In the genomic region with DNA sequence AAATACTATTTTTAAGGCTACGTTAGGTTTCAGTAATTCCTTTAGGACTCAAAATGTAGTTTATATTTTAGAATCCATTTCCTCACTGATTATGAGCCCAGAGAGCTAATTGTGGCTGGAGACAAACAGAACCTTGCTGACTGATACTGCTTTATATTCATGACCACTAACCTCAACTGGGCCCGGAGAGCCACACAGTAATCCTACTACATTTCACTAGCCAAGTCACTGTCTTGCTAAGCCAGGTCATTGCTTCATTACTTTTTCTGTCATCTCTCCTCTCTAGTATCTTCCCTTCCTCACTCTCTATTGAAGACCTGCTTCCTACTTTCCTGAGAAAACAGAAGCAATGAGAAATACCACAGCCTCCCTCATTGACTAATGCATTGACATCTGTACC, we compare ENCODE assay signal across 18 cellular contexts. TPM values are rescaled to one million over a fixed set of nuclear protein-coding genes. Genes with fewer than 3 reads are reported as not detected.
A peak's percentile ranks its signal among the peaks of the same experiment; 100 is the strongest.
DNase-seq lines count a peak whose midpoint lies in the region; ATAC-seq, FAIRE-seq and TF ChIP-seq lines count a peak whose summit lies in the region.
"Had no signal": no experiment of that assay in that cellular context is flagged by ENCODE, and none has a peak within 500 bp of the region (broad histone marks: within the 10 kb centered on the region; RNA-seq: fewer than 3 reads in every experiment).

No MANE protein-coding gene starts in this region.

- no peak overlapping the region for H3K27ac ChIP-seq in GM12878 (ENCODE audit: control insufficient read depth, insufficient read depth)
- H3K27ac ChIP-seq: Peyer's patch had no signal

- peaks cover 20% of the 10 kb centered on the region for H3K4me1 ChIP-seq in GM12878 (ENCODE audit: control insufficient read depth, insufficient read depth, low read length)

- SMC1A ChIA-PET in GM12878 (lab: Charles Lee; ENCODE audit: uncharacterized antibody, unreplicated experiment), result interaction anchor here (1.0 to 3.4 kb wide), 11 partner anchors 16 to 149 kb away, joined by 3 to 32 read pairs (median 4); partner anchors contain the start of gene IL23R

- no peaks in the 10 kb centered on the region for H4K20me1 ChIP-seq in GM12878 (ENCODE audit: control insufficient read depth, insufficient read depth)

- 44% methylated on average over 2 of the region's 2 CpGs for WGBS in GM12878 (ENCODE audit: insufficient coverage, insufficient replicate concordance, low lambda C conversion rate, missing lambda C conversion rate)

- no peaks in the 10 kb centered on the region for H3K9me3 ChIP-seq in GM12878 (replicated peaks; ENCODE audit: control insufficient read depth, insufficient read depth, low read length)
- H3K9me3 ChIP-seq: Peyer's patch had no signal

- no peak overlapping the region for H2AFZ ChIP-seq in GM12878 (ENCODE audit: control insufficient read depth, low read depth, low read length)

- ATAC-seq in activated naive CD4-positive, alpha-beta T cell treated with anti-CD3 and anti-CD28 coated beads, Interleukin-2, amount 50 U/mL, for 72 hours, result peak; percentile 34 to 71
- ATAC-seq in GM12878 (no peak), GM18511 (IDR thresholded peaks at IDR 0.05; ENCODE audit: unreplicated experiment) (no peak)
- ATAC-seq: Right ventricle myocardium inferior had no signal

- no peak for TF ChIP-seq RAD21 in GM12878 (IDR thresholded peaks at IDR 0.05; ENCODE audit: insufficient read depth, low read depth, low read length)

- in situ Hi-C loops in GM12878 (cut with MboI), result no loop called here

- intact Hi-C loops in GM12878 (cut with micrococcal nuclease; ENCODE audit: unreplicated experiment), result no loop called here

- TF ChIP-seq CTCF in GM12878 (IDR thresholded peaks at IDR 0.05 in 2 of 3, conservative IDR thresholded peaks at IDR 0.05 in 1 of 3; ENCODE audit: control insufficient read depth in 2 of 3, extremely low read depth in 1 of 3, insufficient read depth in 1 of 3, low read depth in 3 of 3, low read length in 3 of 3) (no peak), GM10248 (IDR thresholded peaks at IDR 0.05; ENCODE audit: control extremely low read depth, extremely low read depth, low read depth, missing control alignments) (no peak)

- H3K27ac Mint-ChIP-seq in activated naive CD4-positive, alpha-beta T cell treated with anti-CD3 and anti-CD28 coated beads, Interleukin-2, amount 50 U/mL, for 72 hours, result no peak overlapping the region
- H3K27ac Mint-ChIP-seq: CD4-positive, alpha-beta memory T cell had no signal

- FAIRE-seq in GM12878 (lab: Jason Lieb, UNC), result no peak
- FAIRE-seq: HTR-8/SVneo had no signal

- RAD21 ChIA-PET in GM12878 (lab: Charles Lee; ENCODE audit: unreplicated experiment), result interaction anchor here (0.9 to 1.8 kb wide), 5 partner anchors 20 to 148 kb away, joined by 3 to 9 read pairs (median 3); no protein-coding TSS in a partner anchor

- DNase-seq in activated naive CD4-positive, alpha-beta T cell treated with anti-CD3 and anti-CD28 coated beads, Interleukin-2, amount 50 U/mL, for 72 hours (ENCODE audit: low spot score in 2 of 2), result no peak
- DNase-seq in activated naive CD4-positive, alpha-beta T cell (lab: John Stamatoyannopoulos, UW), result no peak
- DNase-seq in DMS53 treated with DMSO at 0.1 percent for 48 hours (lab: John Stamatoyannopoulos, UW; ENCODE audit: unreplicated experiment), result peak; percentile 62
- DNase-seq in OCI-M1 (lab: John Stamatoyannopoulos, UW), result peak; percentile 62
- DNase-seq in GM12878 (ENCODE audit: low read depth, low spot score), result no peak
- DNase-seq in GM10248 (ENCODE audit: extremely low spot score), result no peak
- DNase-seq: Calu3; CD4-positive, alpha-beta memory T cell; DMS79; GOT3; NCI-H1417 treated with DMSO at 0.1 percent for 48 hours; NCI-H1930; NCI-H510A; Peyer's patch had no signal

- H3K36me3 ChIP-seq in GM12878 (ENCODE audit: control insufficient read depth in 2 of 2, insufficient read depth in 2 of 2, low read length in 1 of 2), result no peaks in the 10 kb centered on the region
- H3K36me3 ChIP-seq: Peyer's patch had no signal

- no peaks in the 10 kb centered on the region for H3K79me2 ChIP-seq in GM12878 (ENCODE audit: control insufficient read depth, insufficient read depth, low read length)

- no peak overlapping the region for H3K9ac ChIP-seq in GM12878 (ENCODE audit: control insufficient read depth, insufficient read depth, low read length)

- peaks cover 0 to 6% of the 10 kb centered on the region in 2 donors for H3K36me3 Mint-ChIP-seq in activated naive CD4-positive, alpha-beta T cell treated with anti-CD3 and anti-CD28 coated beads, Interleukin-2, amount 50 U/mL, for 72 hours
- H3K36me3 Mint-ChIP-seq: CD4-positive, alpha-beta memory T cell had no signal

- no peak overlapping the region for H3K4me3 ChIP-seq in GM12878
- H3K4me3 ChIP-seq: Peyer's patch had no signal

- no TSS peak for BruUV-seq in GM12878 (replicated peaks; lab: Mats Ljungman, UMichigan)

- no peak overlapping the region for H3K4me2 ChIP-seq in GM12878 (ENCODE audit: control insufficient read depth, insufficient read depth)

- no peak for TF ChIP-seq POLR2A in GM12878 (IDR thresholded peaks at IDR 0.05; ENCODE audit: low read depth, low read length)

- TF ChIP-seq EP300 in GM12878 (IDR thresholded peaks at IDR 0.05; ENCODE audit: borderline replicate concordance in 1 of 2, control insufficient read depth in 1 of 2, low read depth in 2 of 2, low read length in 2 of 2), result no peak

- no peaks in the 10 kb centered on the region for H3K27me3 ChIP-seq in GM12878 (replicated peaks in 1 of 2; ENCODE audit: control insufficient read depth in 2 of 2, insufficient read depth in 2 of 2, low read length in 1 of 2)
- H3K27me3 ChIP-seq: Peyer's patch had no signal

- CTCF ChIA-PET in GM12878 (lab: Yijun Ruan, JAX) (interaction anchor here (0.9 to 3.4 kb wide), 8 partner anchors 19 to 309 kb away, joined by 3 to 45 read pairs (median 6); no protein-coding TSS in a partner anchor), GM10248 (lab: Yijun Ruan, JAX) (interaction anchor here (1.0 to 5.2 kb wide), 5 partner anchors 9 to 310 kb away, joined by 5 to 49 read pairs (median 8); no protein-coding TSS in a partner anchor)

- POLR2A ChIA-PET in GM12878 (lab: Charles Lee), result interaction anchor here (0.8 to 1.5 kb wide), 2 partner anchors 16 to 19 kb away, joined by 3 to 4 read pairs; no protein-coding TSS in a partner anchor
- POLR2A ChIA-PET in GM10248 (lab: Yijun Ruan, JAX), result no interaction called here

- no peaks in the 10 kb centered on the region for H3K9me3 Mint-ChIP-seq in activated naive CD4-positive, alpha-beta T cell treated with anti-CD3 and anti-CD28 coated beads, Interleukin-2, amount 50 U/mL, for 72 hours
- H3K9me3 Mint-ChIP-seq: CD4-positive, alpha-beta memory T cell had no signal

TF ChIP-seq in GM12878, 131 proteins besides CTCF, POLR2A, EP300 and RAD21:
- peak; percentile 29; the same call in 1 of the 2 replicates for TF ChIP-seq RUNX3 (IDR thresholded peaks at IDR 0.05; ENCODE audit: low read length)
- no peak for TF ChIP-seq YBX1 (IDR thresholded peaks at IDR 0.05)
- no peak for TF ChIP-seq SMC3 (IDR thresholded peaks at IDR 0.05; ENCODE audit: borderline replicate concordance, low read length)

RNA-seq across cellular contexts. Expression of gene IL23R, which starts 24.7 kb away (rescaled TPM):
- total RNA-seq in activated naive CD4-positive, alpha-beta T cell treated with anti-CD3 and anti-CD28 coated beads, Interleukin-2, amount 50 U/mL, for 72 hours, result 10 to 100 TPM in 1 of 2 donors, under 1 TPM in 1; 0.87 to 15.6 TPM
- total RNA-seq in GM12878 (2013; cell fraction: nucleolus; rRNA removed), result 10.0 and 12.5 TPM in 2 replicates
- total RNA-seq in GM12878 (2014; rRNA removed) (0.49 and 0.62 TPM in 2 replicates), GM12878 (2014; rRNA removed; fragmentation: Illumina TruSeq; extraction: Trizol) (0.54 and 0.60 TPM in 2 replicates), GM12878 (2021) (0.19 and 0.64 TPM in 2 replicates)
- polyA plus RNA-seq in GM12878 (2011; ENCODE audit: low read depth), result 0.10 TPM
- polyA plus RNA-seq in GM12878 (2011; rRNA removed) (6.4 and 9.2 TPM in 2 replicates), GM12878 (2014; fragmentation: Illumina TruSeq; extraction: Trizol) (0.56 and 0.63 TPM in 2 replicates), GM12878 (2014; fragmentation: Nextera tagmentation; extraction: Ambion mirVana) (under 1 TPM; 0.16 to 0.18 TPM), GM12878 (2014; rRNA removed) (0.20 and 0.27 TPM in 2 replicates), GM12878 (2016; fragmentation: Nextera tagmentation; extraction: Ambion mirVana) (1 to 10 TPM; 1.3 to 1.7 TPM)
- polyA plus RNA-seq in GM12878 (2011; cell fraction: cytosol; rRNA removed), result 2.2 and 3.0 TPM in 2 replicates
- polyA plus RNA-seq in GM12878 (2011; cell fraction: nucleus; rRNA removed), result 3.0 and 3.6 TPM in 2 replicates
- 0.24 and 0.38 TPM in 2 replicates for polyA plus RNA-seq in GM12878 (2012)
- 5.0 and 9.8 TPM in 2 replicates for polyA minus RNA-seq in GM12878 (2011; rRNA and poly(A)+ RNA removed)
- 1.7 and 2.2 TPM in 2 replicates for polyA minus RNA-seq in GM12878 (2011; cell fraction: cytosol; rRNA and poly(A)+ RNA removed)
- polyA minus RNA-seq in GM12878 (2011; cell fraction: nucleus; rRNA and poly(A)+ RNA removed), result 7.1 and 7.4 TPM in 2 replicates
- total RNA-seq: Calu3, Right ventricle myocardium inferior had no signal
- polyA plus RNA-seq: BJ had no signal

RNA-seq across cellular contexts. Expression of gene C1orf141, which starts 56.2 kb away (rescaled TPM):
- under 1 TPM in 1 of 2 donors, not detected in 1; 0.41 TPM for total RNA-seq in activated naive CD4-positive, alpha-beta T cell treated with anti-CD3 and anti-CD28 coated beads, Interleukin-2, amount 50 U/mL, for 72 hours
- total RNA-seq in GM12878 (2013; cell fraction: nucleolus; rRNA removed), result not detected in 2 replicates
- not detected in 2 replicates for total RNA-seq in GM12878 (2014; rRNA removed)
- total RNA-seq in GM12878 (2014; rRNA removed; fragmentation: Illumina TruSeq; extraction: Trizol), result not detected in 2 replicates
- total RNA-seq in GM12878 (2021), result not detected in 2 replicates
- polyA plus RNA-seq in GM12878 (2011; ENCODE audit: low read depth), result not detected
- not detected in 2 replicates for polyA plus RNA-seq in GM12878 (2011; rRNA removed)
- polyA plus RNA-seq in GM12878 (2011; cell fraction: cytosol; rRNA removed), result not detected in 2 replicates
- polyA plus RNA-seq in GM12878 (2011; cell fraction: nucleus; rRNA removed), result not detected in 2 replicates
- not detected in 2 replicates for polyA plus RNA-seq in GM12878 (2012)
- polyA plus RNA-seq in GM12878 (2014; fragmentation: Illumina TruSeq; extraction: Trizol), result not detected in 2 replicates
- polyA plus RNA-seq in GM12878 (2014; fragmentation: Nextera tagmentation; extraction: Ambion mirVana), result not detected
- polyA plus RNA-seq in GM12878 (2014; rRNA removed), result not detected in 2 replicates
- polyA plus RNA-seq in GM12878 (2016; fragmentation: Nextera tagmentation; extraction: Ambion mirVana), result not detected
- not detected in 2 replicates for polyA minus RNA-seq in GM12878 (2011; rRNA and poly(A)+ RNA removed)
- not detected in 2 replicates for polyA minus RNA-seq in GM12878 (2011; cell fraction: cytosol; rRNA and poly(A)+ RNA removed)
- not detected in 2 replicates for polyA minus RNA-seq in GM12878 (2011; cell fraction: nucleus; rRNA and poly(A)+ RNA removed)
- total RNA-seq: Calu3; CD4-positive, alpha-beta memory T cell; Peyer's patch; Right ventricle myocardium inferior had no signal
- polyA plus RNA-seq: BJ; CD4-positive, alpha-beta memory T cell had no signal

Comparison
In these comparisons a context has a peak if more than half of its experiments do, and no peak if none do; other contexts are left out.
1. ATAC-seq: peak in activated naive CD4-positive, alpha-beta T cell treated with anti-CD3 and anti-CD28 coated beads, Interleukin-2, amount 50 U/mL, for 72 hours (2 of 2); none in GM12878 (single experiment) and GM18511 (single experiment).
2. DNase-seq: peak in DMS53 treated with DMSO at 0.1 percent for 48 hours (single experiment) and OCI-M1 (single experiment); none in activated naive CD4-positive, alpha-beta T cell treated with anti-CD3 and anti-CD28 coated beads, Interleukin-2, amount 50 U/mL, for 72 hours (0 of 2), activated naive CD4-positive, alpha-beta T cell (0 of 4), GM12878 (single experiment) and GM10248 (single experiment).